Comparison of ENCODE assay signal across 1 cellular context in genomic region chr5:151104795-151105194, GRCh38.
A peak's percentile ranks its signal among the peaks of the same experiment; 100 is the strongest.
TF ChIP-seq lines count a peak whose summit lies in the region.

No MANE protein-coding gene starts in this region.

TF ChIP-seq in HepG2, 621 proteins besides CTCF, POLR2A, EP300 and RAD21:
- TF ChIP-seq ZBTB40 (IDR thresholded peaks at IDR 0.05) = no peak
- TF ChIP-seq ZBTB40 (CRISPR knock-in tag; IDR thresholded peaks at IDR 0.05) = no peak
- no peak for TF ChIP-seq GMEB1 (CRISPR knock-in tag; IDR thresholded peaks at IDR 0.05; ENCODE audit: borderline replicate concordance)
- no peak for TF ChIP-seq ZBTB34 (CRISPR knock-in tag; IDR thresholded peaks at IDR 0.05)
- TF ChIP-seq ZNF547 (CRISPR knock-in tag; IDR thresholded peaks at IDR 0.05) = no peak
- no peak for TF ChIP-seq PAWR (CRISPR knock-in tag; IDR thresholded peaks at IDR 0.05; ENCODE audit: borderline replicate concordance)
- peak; percentile 70 for TF ChIP-seq HNF4A (CRISPR knock-in tag; IDR thresholded peaks at IDR 0.05)
- TF ChIP-seq PATZ1 (CRISPR knock-in tag; IDR thresholded peaks at IDR 0.05) = peak; percentile 30; the same call in 1 of the 2 replicates
- peak; percentile 96 for TF ChIP-seq CEBPB (IDR thresholded peaks at IDR 0.05; ENCODE audit: borderline replicate concordance, low read depth, low read length)
- no peak for TF ChIP-seq ZNF101 (CRISPR knock-in tag; IDR thresholded peaks at IDR 0.05; ENCODE audit: borderline replicate concordance, low read depth)
- no peak for TF ChIP-seq SSRP1 (CRISPR knock-in tag; IDR thresholded peaks at IDR 0.05)
- TF ChIP-seq ZNF572 (CRISPR knock-in tag; IDR thresholded peaks at IDR 0.05) = no peak
- no peak for TF ChIP-seq LCORL (IDR thresholded peaks at IDR 0.05)
- 0 out of 2 replicates have a peak, but pooled peaks have one; percentile 30 for TF ChIP-seq LCORL (CRISPR knock-in tag; IDR thresholded peaks at IDR 0.05)
- peak; percentile 16; the same call in 1 of the 2 replicates for TF ChIP-seq SMC3 (IDR thresholded peaks at IDR 0.05; ENCODE audit: low read length)
- no peak for TF ChIP-seq NAIF1 (CRISPR knock-in tag; IDR thresholded peaks at IDR 0.05; ENCODE audit: borderline replicate concordance)
- peak; percentile 45; the same call in 1 of the 2 replicates for TF ChIP-seq HNF4G (IDR thresholded peaks at IDR 0.05; ENCODE audit: borderline replicate concordance, low read depth, low read length)
- TF ChIP-seq HNF4G (CRISPR knock-in tag; IDR thresholded peaks at IDR 0.05; ENCODE audit: borderline replicate concordance, low read depth) = no peak
- peak; percentile 93 for TF ChIP-seq CEBPG (CRISPR knock-in tag; IDR thresholded peaks at IDR 0.05)
- no peak for TF ChIP-seq NBN (conservative IDR thresholded peaks at IDR 0.05)
